In genomic region chr10:119090968-119091367, GRCh38 we compare ENCODE assay signal across 8 cellular contexts. TPM values are rescaled to one million over a fixed set of nuclear protein-coding genes. Genes with fewer than 3 reads are reported as not detected.
DNase-seq lines count a peak whose midpoint lies in the region; ATAC-seq and TF ChIP-seq lines count a peak whose summit lies in the region.

No MANE protein-coding gene starts in this region.

- no peaks in the 10 kb centered on the region for H3K36me3 ChIP-seq in prostate gland

- peak overlapping the region; percentile 51 for H3K27ac Mint-ChIP-seq in activated T-helper 2 cell treated with anti-CD3 and anti-CD28 coated beads, Interferon-gamma antibody, Interleukin-2, Interleukin-4, amounts not matched to agents 10 μg/mL and 5 μg/mL and 100 μg/mL, durations not matched to agents 14 hours and 24 hours and 36 hours

- no peaks in the 10 kb centered on the region for H3K27me3 Mint-ChIP-seq in activated T-helper 2 cell treated with anti-CD3 and anti-CD28 coated beads, Interferon-gamma antibody, Interleukin-2, Interleukin-4, amounts not matched to agents 10 μg/mL and 5 μg/mL and 100 μg/mL, durations not matched to agents 14 hours and 24 hours and 36 hours (ENCODE audit: low read depth)

- no peak overlapping the region for H3K4me3 ChIP-seq in GM12865 (ENCODE audit: low read depth, low read length)
- H3K4me3 ChIP-seq in NB4 (ENCODE audit: low read depth, low read length), result no peak overlapping the region
- H3K4me3 ChIP-seq in prostate gland, result no peak overlapping the region

- TF ChIP-seq POLR2A in NB4 (IDR thresholded peaks at IDR 0.05; ENCODE audit: extremely low read depth, insufficient read length) (no peak), prostate gland (IDR thresholded peaks at IDR 0.05) (no peak)

- H3K36me3 Mint-ChIP-seq in activated T-helper 2 cell treated with anti-CD3 and anti-CD28 coated beads, Interferon-gamma antibody, Interleukin-2, Interleukin-4, amounts not matched to agents 10 μg/mL and 5 μg/mL and 100 μg/mL, durations not matched to agents 14 hours and 24 hours and 36 hours (ENCODE audit: low read depth), result no peaks in the 10 kb centered on the region

- H3K9me3 ChIP-seq in prostate gland, result no peaks in the 10 kb centered on the region

- ATAC-seq in GM19023 (IDR thresholded peaks at IDR 0.05; ENCODE audit: unreplicated experiment), result no peak

- peak; percentile 76 for DNase-seq in GM12865 (ENCODE audit: low read depth)
- peak; percentile 92 for DNase-seq in NB4 (ENCODE audit: low read depth)
- DNase-seq in activated T-helper 2 cell treated with anti-CD3 and anti-CD28 coated beads, Interferon-gamma antibody, Interleukin-2, Interleukin-4, amounts not matched to agents 10 μg/mL and 5 μg/mL and 100 μg/mL, durations not matched to agents 14 hours and 24 hours and 36 hours (ENCODE audit: low spot score), result peak; percentile 54
- DNase-seq in myocyte (ENCODE audit: low read depth), result peak; percentile 67
- DNase-seq in prostate gland (ENCODE audit: low spot score), result no peak
- no peak for DNase-seq in dermis blood vessel endothelial cell
- DNase-seq in hypothalamus (lab: John Stamatoyannopoulos, UW), result no peak

- H3K27me3 ChIP-seq in prostate gland (replicated peaks; ENCODE audit: insufficient read depth), result no peaks in the 10 kb centered on the region

- H3K4me3 Mint-ChIP-seq in activated T-helper 2 cell treated with anti-CD3 and anti-CD28 coated beads, Interferon-gamma antibody, Interleukin-2, Interleukin-4, amounts not matched to agents 10 μg/mL and 5 μg/mL and 100 μg/mL, durations not matched to agents 14 hours and 24 hours and 36 hours (ENCODE audit: low read depth), result peak overlapping the region; percentile 10

- no peaks in the 10 kb centered on the region for H3K4me1 ChIP-seq in prostate gland (replicated peaks)

- WGBS in prostate gland, result 62% methylated on average over 5 of the region's 5 CpGs

- no peak overlapping the region for H3K27ac ChIP-seq in prostate gland

- no peaks in the 10 kb centered on the region for H3K9me3 Mint-ChIP-seq in activated T-helper 2 cell treated with anti-CD3 and anti-CD28 coated beads, Interferon-gamma antibody, Interleukin-2, Interleukin-4, amounts not matched to agents 10 μg/mL and 5 μg/mL and 100 μg/mL, durations not matched to agents 14 hours and 24 hours and 36 hours

- TF ChIP-seq CTCF in GM12865 (IDR thresholded peaks at IDR 0.05; ENCODE audit: insufficient read depth, low read depth, low read length, missing control alignments) (no peak), NB4 (IDR thresholded peaks at IDR 0.05; ENCODE audit: low read depth, low read length) (no peak), prostate gland (IDR thresholded peaks at IDR 0.05) (no peak)

- intact Hi-C loops in activated T-helper 2 cell treated with anti-CD3 and anti-CD28 coated beads, Interferon-gamma antibody, Interleukin-2, Interleukin-4, amounts not matched to agents 10 μg/mL and 5 μg/mL and 100 μg/mL, durations not matched to agents 14 hours and 24 hours and 36 hours (cut with micrococcal nuclease), result no loop called here
- intact Hi-C loops in prostate gland (cut with DNase I), result no loop called here

- peaks cover 43% of the 10 kb centered on the region for H3K4me1 Mint-ChIP-seq in activated T-helper 2 cell treated with anti-CD3 and anti-CD28 coated beads, Interferon-gamma antibody, Interleukin-2, Interleukin-4, amounts not matched to agents 10 μg/mL and 5 μg/mL and 100 μg/mL, durations not matched to agents 14 hours and 24 hours and 36 hours (ENCODE audit: low read depth)

RNA-seq across cellular contexts. Expression of gene EIF3A, which starts 10.4 kb away (rescaled TPM):
- 161 and 164 TPM in 2 replicates for total RNA-seq in activated T-helper 2 cell treated with anti-CD3 and anti-CD28 coated beads, Interferon-gamma antibody, Interleukin-2, Interleukin-4, amounts not matched to agents 10 μg/mL and 5 μg/mL and 100 μg/mL, durations not matched to agents 14 hours and 24 hours and 36 hours
- total RNA-seq in myocyte (147 and 169 TPM in 2 replicates), prostate gland (10 to 100 TPM; 77.1 to 88.0 TPM), dermis blood vessel endothelial cell (131 and 167 TPM in 2 replicates)
- 76.5 TPM for polyA plus RNA-seq in myocyte (2012)

RNA-seq across cellular contexts. Expression of gene DENND10, which starts 12.9 kb away (rescaled TPM):
- 26.0 and 26.2 TPM in 2 replicates for total RNA-seq in activated T-helper 2 cell treated with anti-CD3 and anti-CD28 coated beads, Interferon-gamma antibody, Interleukin-2, Interleukin-4, amounts not matched to agents 10 μg/mL and 5 μg/mL and 100 μg/mL, durations not matched to agents 14 hours and 24 hours and 36 hours
- total RNA-seq in myocyte (48.8 and 57.9 TPM in 2 replicates), prostate gland (10 to 100 TPM; 31.2 to 42.4 TPM), dermis blood vessel endothelial cell (59.2 and 65.9 TPM in 2 replicates)
- 40.3 TPM for polyA plus RNA-seq in myocyte (2012)

Comparison
In these comparisons a context has a peak if more than half of its experiments do, and no peak if none do; other contexts are left out.
1. DNase-seq: peak in GM12865 (single experiment), NB4 (single experiment), activated T-helper 2 cell treated with anti-CD3 and anti-CD28 coated beads, Interferon-gamma antibody, Interleukin-2, Interleukin-4, amounts not matched to agents 10 μg/mL and 5 μg/mL and 100 μg/mL, durations not matched to agents 14 hours and 24 hours and 36 hours (single experiment) and myocyte (single experiment); none in prostate gland (single experiment), dermis blood vessel endothelial cell (single experiment) and hypothalamus (0 of 51).